ENCODE assay signal across 9 cellular contexts in genomic region chrX:110086916-110087484, GRCh38.
DNase-seq lines count a peak whose midpoint lies in the region; ATAC-seq and TF ChIP-seq lines count a peak whose summit lies in the region.
"Had no signal": no experiment of that assay in that cellular context is flagged by ENCODE, and none has a peak within 500 bp of the region (broad histone marks: within the 10 kb centered on the region; RNA-seq: fewer than 3 reads in every experiment).

No MANE protein-coding gene starts in this region.

- TF ChIP-seq CTCF in cardiac fibroblast (IDR thresholded peaks at IDR 0.05; ENCODE audit: low read depth, low read length) (no peak), psoas muscle (IDR thresholded peaks at IDR 0.05) (no peak), glutamatergic neuron (IDR thresholded peaks at IDR 0.05; ENCODE audit: partially characterized antibody, unreplicated experiment) (no peak)

- H3K9me3 ChIP-seq in psoas muscle: no peaks in the 10 kb centered on the region

- H3K36me3 Mint-ChIP-seq in T-cell: peaks cover 6% of the 10 kb centered on the region
- no peaks in the 10 kb centered on the region for H3K36me3 Mint-ChIP-seq in glutamatergic neuron (ENCODE audit: unreplicated experiment)

- H3K36me3 ChIP-seq in psoas muscle (ENCODE audit: insufficient read depth in 1 of 2, low read depth in 1 of 2): no peaks in the 10 kb centered on the region

- H3K27ac ChIP-seq in psoas muscle: peak overlapping the region; percentile 83
- H3K27ac ChIP-seq: parathyroid adenoma had no signal

- no peaks in the 10 kb centered on the region for H3K9me3 Mint-ChIP-seq in T-cell
- peaks cover 2% of the 10 kb centered on the region for H3K9me3 Mint-ChIP-seq in glutamatergic neuron (ENCODE audit: unreplicated experiment)

- CTCF ChIA-PET in T-cell (lab: Charles Lee): no interaction called here

- peaks cover 0 to 5% (median 0%) of the 10 kb centered on the region in 3 donors for H3K27me3 ChIP-seq in psoas muscle (ENCODE audit: insufficient read depth in 3 of 3, low read length in 2 of 3)

- H3K4me1 Mint-ChIP-seq in T-cell (peaks cover 13 to 32% (median 28%) of the 10 kb centered on the region in 3 donors), glutamatergic neuron (ENCODE audit: low read depth, unreplicated experiment) (peaks cover 2% of the 10 kb centered on the region)

- intact Hi-C loops in psoas muscle (cut with DNase I): no loop called here

- 61 to 94% (median 64%) methylated on average over 2 of the region's 2 CpGs for WGBS in psoas muscle, 3 donors

- peak; percentile 95 for DNase-seq in LHCN-M2 (ENCODE audit: low read depth)
- peak; percentile 86 to 96 for DNase-seq in cardiac fibroblast (ENCODE audit: low read depth in 2 of 2)
- no peak for DNase-seq in psoas muscle
- no peak for DNase-seq in T-cell
- DNase-seq in glutamatergic neuron: no peak
- DNase-seq in KG1 (lab: John Stamatoyannopoulos, UW): no peak

- H3K4me3 ChIP-seq in cardiac fibroblast (replicated peaks in 1 of 2; ENCODE audit: low read depth in 2 of 2, low read length in 2 of 2): no peak overlapping the region
- H3K4me3 ChIP-seq in psoas muscle: no peak overlapping the region

- ATAC-seq in GM18498 (IDR thresholded peaks at IDR 0.05; ENCODE audit: unreplicated experiment) (peak; percentile 53), psoas muscle (peak; percentile 49 to 72 (median 62)), T-cell (replicated peaks in 1 of 4) (no peak), GM21526 (IDR thresholded peaks at IDR 0.05; ENCODE audit: low FRiP score, unreplicated experiment) (no peak)

- H3K4me3 Mint-ChIP-seq in T-cell (no peak overlapping the region), glutamatergic neuron (ENCODE audit: unreplicated experiment) (no peak overlapping the region)

- H3K27ac Mint-ChIP-seq in T-cell: no peak overlapping the region
- no peak overlapping the region for H3K27ac Mint-ChIP-seq in glutamatergic neuron (ENCODE audit: unreplicated experiment)

- H3K4me1 ChIP-seq in psoas muscle: peaks cover 25% of the 10 kb centered on the region

- POLR2A ChIA-PET in T-cell (lab: Charles Lee): no interaction called here

- H3K27me3 Mint-ChIP-seq in T-cell (no peaks in the 10 kb centered on the region), glutamatergic neuron (ENCODE audit: unreplicated experiment) (peaks cover 2% of the 10 kb centered on the region)

Comparison
In these comparisons a context has a peak if more than half of its experiments do, and no peak if none do; other contexts are left out.
1. ATAC-seq: peak in GM18498 (single experiment) and psoas muscle (4 of 4); none in T-cell (0 of 4) and GM21526 (single experiment).
2. DNase-seq: peak in LHCN-M2 (single experiment) and cardiac fibroblast (2 of 2); none in psoas muscle (0 of 2), T-cell (0 of 34), glutamatergic neuron (single experiment) and KG1 (single experiment).